23 cellular contexts compared by ENCODE assay signal in the genomic region with DNA sequence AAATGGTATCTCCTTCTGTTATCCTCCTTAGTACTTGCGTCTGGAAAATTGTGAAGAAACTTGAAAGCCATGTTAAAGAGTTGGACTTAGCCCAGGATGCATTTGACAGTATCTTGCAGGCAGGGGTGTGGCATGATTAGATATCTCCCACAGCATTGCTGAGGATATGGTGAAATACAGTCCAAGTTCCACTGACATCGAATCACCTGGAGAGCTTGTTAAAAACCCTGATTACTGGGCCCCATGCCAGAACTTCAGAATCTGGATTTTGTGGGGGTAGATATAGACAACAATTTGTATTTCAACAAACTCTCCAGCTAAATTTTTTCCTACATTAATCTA.
DNase-seq lines count a peak whose midpoint lies in the region; ATAC-seq and TF ChIP-seq lines count a peak whose summit lies in the region.
"Had no signal": no experiment of that assay in that cellular context is flagged by ENCODE, and none has a peak within 500 bp of the region (broad histone marks: within the 10 kb centered on the region; RNA-seq: fewer than 3 reads in every experiment).

No MANE protein-coding gene starts in this region.

- H4K20me1 ChIP-seq in SK-N-SH (ENCODE audit: insufficient read depth) = no peaks in the 10 kb centered on the region

- H3K27ac Mint-ChIP-seq in type B pancreatic cell = peak overlapping the region; percentile 23
- H3K27ac Mint-ChIP-seq: activated CD4-positive, alpha-beta memory T cell treated with anti-CD3 and anti-CD28 coated beads, Interleukin-2, amount 10 ng/mL, durations not matched to agents 7 days and 5 days; activated naive CD8-positive, alpha-beta T cell; GM23338 had no signal

- POLR2A ChIA-PET in SK-N-SH (lab: Yijun Ruan, JAX) = interaction anchor here (1.2 to 1.3 kb wide), 2 partner anchors 9 to 97 kb away, joined by 3 to 4 read pairs; partner anchors contain the start of gene PPP1CB

- CTCF ChIA-PET in SK-N-SH (lab: Yijun Ruan, JAX) = interaction anchor here (1.0 to 2.9 kb wide), 4 partner anchors 9 to 88 kb away, joined by 4 to 13 read pairs (median 7); no protein-coding TSS in a partner anchor

- H3K4me3 ChIP-seq in SK-N-SH (ENCODE audit: low read depth in 2 of 2, low read length in 1 of 2) (no peak overlapping the region), duodenal mucosa (ENCODE audit: low read depth in 1 of 2, low read length in 2 of 2) (peak overlapping the region in 1 of 2 donors; percentile 24)
- H3K4me3 ChIP-seq: GM23338, tibial artery had no signal

- no peaks in the 10 kb centered on the region for H3K9me2 ChIP-seq in SK-N-SH

- H3K4me1 Mint-ChIP-seq in type B pancreatic cell (ENCODE audit: unreplicated experiment) = peaks cover 45% of the 10 kb centered on the region

- 31% methylated on average over 2 of the region's 2 CpGs for WGBS in SK-N-SH (ENCODE audit: low lambda C conversion rate)

- TF ChIP-seq CTCF in SK-N-SH (IDR thresholded peaks at IDR 0.05) (no peak), type B pancreatic cell (conservative IDR thresholded peaks at IDR 0.05) (no peak)

- H3K27ac ChIP-seq in SK-N-SH (ENCODE audit: low read depth in 2 of 2, low read length in 1 of 2) = peak overlapping the region in 1 of 2 experiments; percentile 2; a peak in 1 of 4 replicates
- H3K27ac ChIP-seq in duodenal mucosa (ENCODE audit: low read depth, low read length) = no peak overlapping the region
- H3K27ac ChIP-seq: brain microvascular endothelial cell, tibial artery, VCaP had no signal

- H3K27me3 ChIP-seq in SK-N-SH (ENCODE audit: insufficient read depth) (no peaks in the 10 kb centered on the region), duodenal mucosa (ENCODE audit: control insufficient read depth in 1 of 2, insufficient read depth in 2 of 2, low read length in 2 of 2) (no peaks in the 10 kb centered on the region)
- H3K27me3 ChIP-seq: brain microvascular endothelial cell, tibial artery had no signal

- no peak for TF ChIP-seq RAD21 in SK-N-SH (IDR thresholded peaks at IDR 0.05; ENCODE audit: low read length)

- no peak overlapping the region for H2AFZ ChIP-seq in SK-N-SH (ENCODE audit: low read depth)
- H2AFZ ChIP-seq: GM23338 had no signal

- peaks cover 11 to 19% of the 10 kb centered on the region in 2 experiments for H3K4me1 ChIP-seq in SK-N-SH (ENCODE audit: control insufficient read depth in 1 of 2, insufficient read depth in 2 of 2, low read depth in 1 of 2, low read length in 1 of 2)
- H3K4me1 ChIP-seq in duodenal mucosa (ENCODE audit: control insufficient read depth in 1 of 2, insufficient read depth in 2 of 2, low read length in 2 of 2) = peaks cover 30 to 54% of the 10 kb centered on the region in 2 donors

- no peak for DNase-seq in SK-N-SH
- DNase-seq in mucosa of gallbladder (ENCODE audit: low spot score) = peak; percentile 57
- DNase-seq in type B pancreatic cell (ENCODE audit: extremely low spot score, unreplicated experiment) = no peak
- no peak for DNase-seq in T-helper 1 cell
- DNase-seq in NCI-H1105 (lab: John Stamatoyannopoulos, UW) = no peak
- no peak for DNase-seq in effector CD8-positive, alpha-beta T cell (lab: John Stamatoyannopoulos, UW)
- DNase-seq: activated CD4-positive, alpha-beta memory T cell treated with anti-CD3 and anti-CD28 coated beads, Interleukin-2, amount 10 ng/mL, durations not matched to agents 7 days and 5 days; activated T-cell treated with anti-CD3 and anti-CD28 coated beads, Interleukin-2, amount 50 U/mL, for 4 hours; brain microvascular endothelial cell; DND-41; KBM-7; NCI-H1048; NCI-H2107; NCI-H748 treated with DMSO at 0.1 percent for 48 hours; stimulated activated naive CD4-positive, alpha-beta T cell had no signal

- H3K27me3 Mint-ChIP-seq in type B pancreatic cell = no peaks in the 10 kb centered on the region
- H3K27me3 Mint-ChIP-seq: activated CD4-positive, alpha-beta memory T cell treated with anti-CD3 and anti-CD28 coated beads, Interleukin-2, amount 10 ng/mL, durations not matched to agents 7 days and 5 days; activated naive CD8-positive, alpha-beta T cell had no signal

- H3K36me3 ChIP-seq in SK-N-SH (replicated peaks in 1 of 2; ENCODE audit: control insufficient read depth in 1 of 2, insufficient read depth in 2 of 2, low read length in 1 of 2) (no peaks in the 10 kb centered on the region), duodenal mucosa (ENCODE audit: control insufficient read depth in 1 of 2, insufficient read depth in 2 of 2, low read length in 2 of 2) (no peaks in the 10 kb centered on the region)
- H3K36me3 ChIP-seq: brain microvascular endothelial cell, tibial artery had no signal

- H3K9me3 Mint-ChIP-seq in type B pancreatic cell = no peaks in the 10 kb centered on the region
- H3K9me3 Mint-ChIP-seq: activated CD4-positive, alpha-beta memory T cell treated with anti-CD3 and anti-CD28 coated beads, Interleukin-2, amount 10 ng/mL, durations not matched to agents 7 days and 5 days; activated T-cell treated with anti-CD3 and anti-CD28 coated beads, Interleukin-2, amount 50 U/mL, for 4 hours had no signal

- H3F3A ChIP-seq in SK-N-SH (replicated peaks; ENCODE audit: insufficient read depth) = peaks cover 10% of the 10 kb centered on the region

- ATAC-seq in SK-N-SH treated with all-trans-retinoic acid at 6 μM for 48 hours = peak; percentile 19; the same call in 2 of the 3 replicates
- ATAC-seq: activated T-cell treated with anti-CD3 and anti-CD28 coated beads, Interleukin-2, amount 50 U/mL, for 4 hours; GM23338; Panc1 had no signal

- no peak overlapping the region for H3K4me3 Mint-ChIP-seq in type B pancreatic cell
- H3K4me3 Mint-ChIP-seq: activated CD4-positive, alpha-beta memory T cell treated with anti-CD3 and anti-CD28 coated beads, Interleukin-2, amount 10 ng/mL, durations not matched to agents 7 days and 5 days; activated naive CD8-positive, alpha-beta T cell; activated T-cell treated with anti-CD3 and anti-CD28 coated beads, Interleukin-2, amount 50 U/mL, for 4 hours; CD14-positive monocyte; GM23338 had no signal

- no peak for TF ChIP-seq EP300 in SK-N-SH (IDR thresholded peaks at IDR 0.05; ENCODE audit: borderline replicate concordance in 1 of 2, low read depth in 1 of 2, low read length in 1 of 2)

- no peaks in the 10 kb centered on the region for H3K36me3 Mint-ChIP-seq in type B pancreatic cell
- H3K36me3 Mint-ChIP-seq: activated naive CD8-positive, alpha-beta T cell; CD14-positive monocyte had no signal

- H3K4me2 ChIP-seq in SK-N-SH = no peak overlapping the region
- H3K4me2 ChIP-seq: GM23338 had no signal

- H3K9me3 ChIP-seq in SK-N-SH = no peaks in the 10 kb centered on the region
- H3K9me3 ChIP-seq in duodenal mucosa (ENCODE audit: control insufficient read depth in 1 of 2, low read length in 2 of 2) = no peaks in the 10 kb centered on the region
- H3K9me3 ChIP-seq: tibial artery had no signal

- no peaks in the 10 kb centered on the region for H3K79me2 ChIP-seq in SK-N-SH (ENCODE audit: insufficient read depth)

- H3K9ac ChIP-seq in SK-N-SH (no peak overlapping the region), duodenal mucosa (ENCODE audit: low read depth in 1 of 2, low read length in 2 of 2) (peak overlapping the region; percentile 21 to 28)

TF ChIP-seq in SK-N-SH treated with all-trans-retinoic acid at 6 μM for 48 hours, 23 proteins besides CTCF, POLR2A, EP300 and RAD21:
- TF ChIP-seq RARB (CRISPR knock-in tag; IDR thresholded peaks at IDR 0.05) = no peak
- TF ChIP-seq ISL1 (CRISPR knock-in tag; IDR thresholded peaks at IDR 0.05) = no peak
- no peak for TF ChIP-seq SNAI2 (CRISPR knock-in tag; IDR thresholded peaks at IDR 0.05)
- no peak for TF ChIP-seq ZC3H10 (CRISPR knock-in tag; IDR thresholded peaks at IDR 0.05)
- no peak for TF ChIP-seq ZFP30 (CRISPR knock-in tag; IDR thresholded peaks at IDR 0.05)
TF ChIP-seq in SK-N-SH treated with all-trans-retinoic acid at 6 μM for 48 hours: peak in this region for 0.

TF ChIP-seq in SK-N-SH, 30 proteins besides CTCF, POLR2A, EP300 and RAD21 (continues in another document):
- TF ChIP-seq IRF3 (IDR thresholded peaks at IDR 0.05; ENCODE audit: low read depth, low read length) = no peak
- TF ChIP-seq, protein P1, sequence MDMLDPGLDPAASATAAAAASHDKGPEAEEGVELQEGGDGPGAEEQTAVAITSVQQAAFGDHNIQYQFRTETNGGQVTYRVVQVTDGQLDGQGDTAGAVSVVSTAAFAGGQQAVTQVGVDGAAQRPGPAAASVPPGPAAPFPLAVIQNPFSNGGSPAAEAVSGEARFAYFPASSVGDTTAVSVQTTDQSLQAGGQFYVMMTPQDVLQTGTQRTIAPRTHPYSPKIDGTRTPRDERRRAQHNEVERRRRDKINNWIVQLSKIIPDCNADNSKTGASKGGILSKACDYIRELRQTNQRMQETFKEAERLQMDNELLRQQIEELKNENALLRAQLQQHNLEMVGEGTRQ (IDR thresholded peaks at IDR 0.05; ENCODE audit: borderline replicate concordance, low read depth, low read length) = no peak
- no peak for TF ChIP-seq RFX5 (IDR thresholded peaks at IDR 0.05; ENCODE audit: low read length)
